Comparison of ENCODE assay signal across 9 cellular contexts in the genomic region with DNA sequence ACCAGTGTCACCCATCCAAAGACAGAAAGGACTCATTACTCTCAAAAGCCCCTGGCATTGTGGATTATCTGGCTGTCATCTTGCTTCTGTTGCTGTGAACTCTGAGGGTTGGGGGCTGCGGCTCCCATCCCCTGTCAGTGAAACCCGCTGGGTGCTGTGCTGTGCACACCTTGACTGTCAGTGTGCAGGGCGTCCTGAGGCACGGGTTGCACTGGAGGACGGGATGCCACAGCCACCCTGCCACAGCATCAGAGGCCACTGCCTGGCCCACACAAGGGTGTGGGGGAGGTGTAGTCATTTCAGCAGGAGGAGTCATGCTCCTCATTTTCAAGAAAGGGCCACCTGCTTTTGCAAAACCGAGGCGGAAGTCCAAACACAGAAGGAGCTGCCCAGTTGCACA.
"Had no signal": no experiment of that assay in that cellular context is flagged by ENCODE, and none has a peak within 500 bp of the region (broad histone marks: within the 10 kb centered on the region; RNA-seq: fewer than 3 reads in every experiment).

No MANE protein-coding gene starts in this region.

- H3K27ac ChIP-seq: GM23248 had no signal

- H3K4me1 ChIP-seq: HAP-1 had no signal

- H3K9me3 ChIP-seq: HAP-1 had no signal

- DNase-seq: GM23248, GOT3, H7, H9, HCEC 1CT, HFFc6 had no signal

- H3K4me3 ChIP-seq: GM23248, GM23338, HAP-1 had no signal

- H3K36me3 ChIP-seq: HAP-1 had no signal

- ATAC-seq: GM23338, HCT116 had no signal
